ENCODE assay signal across 8 cellular contexts in the genomic region with DNA sequence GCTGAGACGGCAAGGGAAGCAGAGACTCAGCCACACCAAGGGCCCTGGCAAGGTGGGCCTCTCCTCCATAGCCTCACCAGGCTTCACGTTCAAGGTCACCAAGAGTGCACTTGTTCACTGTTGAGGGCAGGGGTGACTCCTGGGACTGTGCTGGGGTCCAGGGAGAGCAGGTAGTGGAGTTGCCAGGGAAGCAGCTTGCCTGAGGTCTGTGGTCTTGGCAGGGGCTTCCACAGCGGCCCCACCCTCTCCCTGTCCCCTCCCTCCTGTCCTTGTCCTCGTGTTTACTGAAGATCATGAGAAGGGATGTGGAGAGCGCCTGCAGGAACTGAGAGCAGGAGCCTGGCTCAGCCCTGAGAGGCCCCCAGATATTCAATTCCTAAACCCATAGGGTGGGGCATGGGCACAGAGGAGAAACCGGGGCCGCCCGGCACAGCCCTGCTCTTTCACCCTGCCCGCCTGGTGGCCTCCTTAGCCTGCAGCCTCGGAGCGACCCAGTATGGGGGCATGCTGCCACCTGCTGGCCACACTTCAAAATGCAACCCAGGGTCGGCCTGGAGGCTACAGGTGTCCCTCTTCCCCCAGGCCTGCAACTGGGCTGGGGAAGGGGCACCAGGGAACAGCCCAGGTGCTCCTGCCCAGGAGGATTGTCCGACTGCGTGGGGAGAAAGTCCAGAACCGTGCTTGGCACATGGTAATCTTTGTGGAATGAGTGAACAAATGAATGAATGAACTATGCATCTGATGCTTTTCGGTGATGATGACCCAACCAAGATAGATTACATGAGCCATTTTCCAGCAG. TPM values are rescaled to one million over a fixed set of nuclear protein-coding genes. Genes with fewer than 3 reads are reported as not detected.
DNase-seq lines count a peak whose midpoint lies in the region; ATAC-seq lines count a peak whose summit lies in the region.
"Not testable (repeated sequence)": the region's sequence is repeated elsewhere in the genome, so short reads cannot be mapped to it uniquely, and the experiment has no call there.

No MANE protein-coding gene starts in this region.

- intact Hi-C loops in activated CD4-positive, alpha-beta T cell treated with anti-CD3 and anti-CD28 coated beads for 36 hours (cut with DNase I, micrococcal nuclease), result loop anchor here (1.0 to 5.0 kb wide), 5 partner anchors 76 to 534 kb away; no protein-coding TSS in a partner anchor

- POLR2A ChIA-PET in activated CD4-positive, alpha-beta T cell treated with anti-CD3 and anti-CD28 coated beads for 36 hours (lab: Charles Lee), result not testable (repeated sequence)

- DNase-seq in AG20443 (ENCODE audit: low spot score), result peak; percentile 89
- peak; percentile 56 to 69 for DNase-seq in NCI-H524 (lab: John Stamatoyannopoulos, UW)
- DNase-seq in activated CD4-positive, alpha-beta T cell treated with anti-CD3 and anti-CD28 coated beads for 36 hours, result peak; percentile 93
- peak; percentile 71 for DNase-seq in central memory CD4-positive, alpha-beta T cell
- peak; percentile 74 for DNase-seq in kidney tubule cell (ENCODE audit: low spot score)
- peak; percentile 87 for DNase-seq in stimulated activated CD4-positive, alpha-beta T cell treated with anti-CD3 and anti-CD28 coated beads, Interleukin-1b, Interleukin-23, amount 100 ng/mL, for 48 hours

- peak; percentile 75 for ATAC-seq in GM19035 (IDR thresholded peaks at IDR 0.05; ENCODE audit: unreplicated experiment)
- peak; percentile 72 for ATAC-seq in HG03342 (IDR thresholded peaks at IDR 0.05; ENCODE audit: unreplicated experiment)
- ATAC-seq in activated CD4-positive, alpha-beta T cell treated with anti-CD3 and anti-CD28 coated beads for 36 hours, result peak; percentile 85

- H3K4me1 Mint-ChIP-seq in activated CD4-positive, alpha-beta T cell treated with anti-CD3 and anti-CD28 coated beads for 36 hours, result not testable (repeated sequence)

- not testable (repeated sequence) for H3K36me3 Mint-ChIP-seq in activated CD4-positive, alpha-beta T cell treated with anti-CD3 and anti-CD28 coated beads for 36 hours (ENCODE audit: low read depth)

- H3K27ac Mint-ChIP-seq in activated CD4-positive, alpha-beta T cell treated with anti-CD3 and anti-CD28 coated beads for 36 hours, result not testable (repeated sequence)

- CTCF ChIA-PET in activated CD4-positive, alpha-beta T cell treated with anti-CD3 and anti-CD28 coated beads for 36 hours (lab: Charles Lee), result interaction anchor here (0.5 to 2.6 kb wide), 14 partner anchors 12 to 1038 kb away, joined by 3 to 11 read pairs (median 4); no protein-coding TSS in a partner anchor

- not testable (repeated sequence) for H3K9me3 Mint-ChIP-seq in activated CD4-positive, alpha-beta T cell treated with anti-CD3 and anti-CD28 coated beads for 36 hours (ENCODE audit: low read depth)

- H3K4me3 Mint-ChIP-seq in activated CD4-positive, alpha-beta T cell treated with anti-CD3 and anti-CD28 coated beads for 36 hours, result not testable (repeated sequence)

- not testable (repeated sequence) for H3K27me3 Mint-ChIP-seq in activated CD4-positive, alpha-beta T cell treated with anti-CD3 and anti-CD28 coated beads for 36 hours

RNA-seq across cellular contexts. Expression of a gene that starts 15.5 kb away (rescaled TPM):
- not detected for total RNA-seq in activated CD4-positive, alpha-beta T cell treated with anti-CD3 and anti-CD28 coated beads for 36 hours

RNA-seq across cellular contexts. Expression of a gene that starts 33.8 kb away (rescaled TPM):
- total RNA-seq in activated CD4-positive, alpha-beta T cell treated with anti-CD3 and anti-CD28 coated beads for 36 hours, result not detected

RNA-seq across cellular contexts. Expression of a gene that starts 47.2 kb away (rescaled TPM):
- under 1 TPM; 0.19 to 0.23 TPM for total RNA-seq in activated CD4-positive, alpha-beta T cell treated with anti-CD3 and anti-CD28 coated beads for 36 hours

Comparison
In these comparisons a context has a peak if more than half of its experiments do, and no peak if none do; other contexts are left out.
1. Peak in every context shown above with its lines: DNase-seq and ATAC-seq.